Comparison of ENCODE assay signal across 24 cellular contexts in genomic region chr17:19255279-19255678, GRCh38.
"Had no signal": no experiment of that assay in that cellular context is flagged by ENCODE, and none has a peak within 500 bp of the region (broad histone marks: within the 10 kb centered on the region; RNA-seq: fewer than 3 reads in every experiment).

No MANE protein-coding gene starts in this region.

- H3K4me3 Mint-ChIP-seq: activated CD4-positive, alpha-beta T cell treated with anti-CD3 and anti-CD28 coated beads, Interleukin-2, amount 10 ng/mL, durations not matched to agents 24 days and 14 days; activated CD8-positive, alpha-beta T cell treated with anti-CD3 and anti-CD28 coated beads, Interleukin-2, amount 10 ng/mL, durations not matched to agents 7 days and 5 days; activated naive CD4-positive, alpha-beta T cell treated with anti-CD3 and anti-CD28 coated beads, Interleukin-2, amount 10 ng/mL, durations not matched to agents 7 days and 5 days; activated naive CD8-positive, alpha-beta T cell; activated naive CD8-positive, alpha-beta T cell treated with anti-CD3 and anti-CD28 coated beads, Interleukin-2, amount 50 U/mL, for 24 hours; activated T-cell treated with anti-CD3 and anti-CD28 coated beads, Interleukin-2, amount 50 U/mL, for 4 hours; activated T-helper 1 cell treated with anti-CD3 and anti-CD28 coated beads, Interleukin-12 subunit alpha, Interleukin-12 subunit beta, Interleukin-2, Interleukin-4 antibody, amounts not matched to agents 30 ng/mL and 10 ng/mL and 1 ng/mL, durations not matched to agents 14 hours and 24 hours and 36 hours; brain had no signal

- H3K27ac Mint-ChIP-seq: activated CD4-positive, alpha-beta T cell treated with anti-CD3 and anti-CD28 coated beads, Interleukin-2, amount 10 ng/mL, durations not matched to agents 24 days and 14 days; activated CD8-positive, alpha-beta T cell treated with anti-CD3 and anti-CD28 coated beads, Interleukin-2, amount 10 ng/mL, durations not matched to agents 7 days and 5 days; activated naive CD4-positive, alpha-beta T cell treated with anti-CD3 and anti-CD28 coated beads, Interleukin-2, amount 10 ng/mL, durations not matched to agents 7 days and 5 days; activated naive CD8-positive, alpha-beta T cell; activated naive CD8-positive, alpha-beta T cell treated with anti-CD3 and anti-CD28 coated beads, Interleukin-2, amount 50 U/mL, for 24 hours; activated T-helper 1 cell treated with anti-CD3 and anti-CD28 coated beads, Interleukin-12 subunit alpha, Interleukin-12 subunit beta, Interleukin-2, Interleukin-4 antibody, amounts not matched to agents 30 ng/mL and 10 ng/mL and 1 ng/mL, durations not matched to agents 14 hours and 24 hours and 36 hours had no signal

- H3K4me3 ChIP-seq: SJCRH30, SK-N-MC had no signal

- H3K27ac ChIP-seq: SJCRH30, SK-N-MC, WERI-Rb-1 had no signal

- H3K4me1 ChIP-seq: SJCRH30 had no signal

- H3K4me1 Mint-ChIP-seq: activated CD4-positive, alpha-beta T cell treated with anti-CD3 and anti-CD28 coated beads, Interleukin-2, amount 10 ng/mL, durations not matched to agents 24 days and 14 days; activated naive CD4-positive, alpha-beta T cell treated with anti-CD3 and anti-CD28 coated beads, Interleukin-2, amount 10 ng/mL, durations not matched to agents 7 days and 5 days; activated naive CD8-positive, alpha-beta T cell treated with anti-CD3 and anti-CD28 coated beads, Interleukin-2, amount 50 U/mL, for 24 hours had no signal

- DNase-seq: activated CD4-positive, alpha-beta T cell treated with anti-CD3 and anti-CD28 coated beads, Interleukin-2, amount 10 ng/mL, durations not matched to agents 24 days and 14 days; activated CD4-positive, alpha-beta T cell treated with anti-CD3 and anti-CD28 coated beads, Interleukin-2, amount 50 U/mL, for 48 hours; activated CD8-positive, alpha-beta T cell treated with anti-CD3 and anti-CD28 coated beads, Interleukin-2, amount 10 ng/mL, durations not matched to agents 7 days and 5 days; activated naive CD4-positive, alpha-beta T cell treated with anti-CD3 and anti-CD28 coated beads, Interleukin-2, amount 10 ng/mL, durations not matched to agents 7 days and 5 days; activated naive CD8-positive, alpha-beta T cell treated with anti-CD3 and anti-CD28 coated beads, Interleukin-2, amount 50 U/mL, for 24 hours; activated T-cell treated with anti-CD3 and anti-CD28 coated beads, Interleukin-2, amount 50 U/mL, for 4 hours; anterior cingulate cortex; central memory CD4-positive, alpha-beta T cell; Karpas-422; NCI-H1105; NCI-H1417 treated with DMSO at 0.1 percent for 48 hours; NCI-H1930; NCI-H2081 treated with DMSO at 0.1 percent for 48 hours; NCI-H226; NCI-H446 treated with DMSO at 0.1 percent for 48 hours; NCI-H524; SHP77; SJCRH30; T1000; WERI-Rb-1 had no signal

- H3K36me3 Mint-ChIP-seq: activated naive CD4-positive, alpha-beta T cell treated with anti-CD3 and anti-CD28 coated beads, Interleukin-2, amount 10 ng/mL, durations not matched to agents 7 days and 5 days had no signal

- H3K27me3 Mint-ChIP-seq: brain had no signal

- H3K36me3 ChIP-seq: WERI-Rb-1 had no signal

- ATAC-seq: activated CD8-positive, alpha-beta T cell treated with anti-CD3 and anti-CD28 coated beads, Interleukin-2, amount 10 ng/mL, durations not matched to agents 7 days and 5 days; activated naive CD8-positive, alpha-beta T cell treated with anti-CD3 and anti-CD28 coated beads, Interleukin-2, amount 50 U/mL, for 24 hours; activated T-cell treated with anti-CD3 and anti-CD28 coated beads, Interleukin-2, amount 50 U/mL, for 4 hours had no signal

- H3K9me3 Mint-ChIP-seq: activated CD4-positive, alpha-beta T cell treated with anti-CD3 and anti-CD28 coated beads, Interleukin-2, amount 10 ng/mL, durations not matched to agents 24 days and 14 days; activated naive CD4-positive, alpha-beta T cell treated with anti-CD3 and anti-CD28 coated beads, Interleukin-2, amount 10 ng/mL, durations not matched to agents 7 days and 5 days; activated T-cell treated with anti-CD3 and anti-CD28 coated beads, Interleukin-2, amount 50 U/mL, for 4 hours; activated T-helper 1 cell treated with anti-CD3 and anti-CD28 coated beads, Interleukin-12 subunit alpha, Interleukin-12 subunit beta, Interleukin-2, Interleukin-4 antibody, amounts not matched to agents 30 ng/mL and 10 ng/mL and 1 ng/mL, durations not matched to agents 14 hours and 24 hours and 36 hours had no signal

- H3K27me3 ChIP-seq: SJCRH30 had no signal
